Comparison of ENCODE assay signal across 29 cellular contexts in genomic region chr6:52731719-52732118, GRCh38. TPM values are rescaled to one million over a fixed set of nuclear protein-coding genes. Genes with fewer than 3 reads are reported as not detected.
A peak's percentile ranks its signal among the peaks of the same experiment; 100 is the strongest.
DNase-seq lines count a peak whose midpoint lies in the region; ATAC-seq and TF ChIP-seq lines count a peak whose summit lies in the region.
"Had no signal": no experiment of that assay in that cellular context is flagged by ENCODE, and none has a peak within 500 bp of the region (broad histone marks: within the 10 kb centered on the region; RNA-seq: fewer than 3 reads in every experiment).

No MANE protein-coding gene starts in this region.

- H3K27me3 Mint-ChIP-seq in stimulated activated memory B cell treated with anti-CD40 and anti-IgM and Interleukin-4, amounts not matched to agents 10 μg/mL and 1 μg/mL and 100 μg/mL, for 72 hours, result no peaks in the 10 kb centered on the region
- H3K27me3 Mint-ChIP-seq: stimulated activated naive CD8-positive, alpha-beta T cell treated with anti-CD3 and anti-CD28 coated beads, Interleukin-15, amount 100 ng/mL, for 72 hours had no signal

- no peaks in the 10 kb centered on the region for H3K9me3 Mint-ChIP-seq in stimulated activated memory B cell treated with anti-CD40 and anti-IgM and Interleukin-4, amounts not matched to agents 10 μg/mL and 1 μg/mL and 100 μg/mL, for 72 hours
- H3K9me3 Mint-ChIP-seq: CD4-positive, alpha-beta memory T cell; stimulated activated naive CD8-positive, alpha-beta T cell treated with anti-CD3 and anti-CD28 coated beads, Interleukin-15, amount 100 ng/mL, for 72 hours had no signal

- no peak for TF ChIP-seq CTCF in epithelial cell of esophagus (IDR thresholded peaks at IDR 0.05; ENCODE audit: insufficient read depth, low read depth, low read length, missing control alignments)

- no peak overlapping the region for H3K9ac ChIP-seq in mesenchymal stem cell (ENCODE audit: low read length)

- H3K4me2 ChIP-seq in mesenchymal stem cell (ENCODE audit: low read length, poor library complexity, severe bottlenecking), result no peak overlapping the region

- H3K36me3 ChIP-seq in mesenchymal stem cell (ENCODE audit: control insufficient read depth in 1 of 2, insufficient read depth in 2 of 2, low read depth in 1 of 2, low read length in 2 of 2), result no peaks in the 10 kb centered on the region
- H3K36me3 ChIP-seq: cardiac muscle cell, gastroesophageal sphincter, uterus had no signal

- DNase-seq in NCI-H1436 (lab: John Stamatoyannopoulos, UW), result peak; percentile 29
- no peak for DNase-seq in NCI-H1436 treated with DMSO at 0.1 percent for 48 hours (lab: John Stamatoyannopoulos, UW)
- DNase-seq in NCI-H69 (lab: John Stamatoyannopoulos, UW), result peak; percentile 11
- DNase-seq in epithelial cell of esophagus (ENCODE audit: low read depth), result peak; percentile 59
- no peak for DNase-seq in NCI-H1092 (lab: John Stamatoyannopoulos, UW)
- no peak for DNase-seq in mesenchymal stem cell
- DNase-seq: 8988T; activated CD4-positive, alpha-beta T cell treated with anti-CD3 and anti-CD28 coated beads, Interleukin-2, amount 50 U/mL, for 48 hours; activated naive CD4-positive, alpha-beta T cell treated with anti-CD3 and anti-CD28 coated beads, Interleukin-2, amount 50 U/mL, for 16 hours; amniotic stem cell; CD4-positive, alpha-beta memory T cell; EL; H7; hippocampal formation; KG1; left ventricle myocardium superior; MM.1S; NCI-H1417; NCI-H2171; NCI-H748 treated with DMSO at 0.1 percent for 48 hours; occipital lobe; RPMI8226; stimulated activated naive CD8-positive, alpha-beta T cell treated with anti-CD3 and anti-CD28 coated beads, Interleukin-15, amount 100 ng/mL, for 72 hours; T-helper 1 cell; uterus had no signal

- no peak overlapping the region for H3K23ac ChIP-seq in mesenchymal stem cell (ENCODE audit: low read length in 2 of 2)

- WGBS in mesenchymal stem cell, result 58% methylated on average over 6 of the region's 6 CpGs

- H3K4me1 ChIP-seq in mesenchymal stem cell (ENCODE audit: control insufficient read depth, insufficient read depth, low read depth, low read length), result no peaks in the 10 kb centered on the region
- H3K4me1 ChIP-seq: gastroesophageal sphincter, uterus had no signal

- no peak overlapping the region for H3K27ac ChIP-seq in mesenchymal stem cell (ENCODE audit: low read length, poor library complexity, severe bottlenecking)
- H3K27ac ChIP-seq: cardiac muscle cell, gastroesophageal sphincter, uterus had no signal

- H3K14ac ChIP-seq in mesenchymal stem cell (ENCODE audit: low read length in 2 of 2), result no peak overlapping the region

- H3K4me3 Mint-ChIP-seq in stimulated activated memory B cell treated with anti-CD40 and anti-IgM and Interleukin-4, amounts not matched to agents 10 μg/mL and 1 μg/mL and 100 μg/mL, for 72 hours, result no peak overlapping the region
- H3K4me3 Mint-ChIP-seq: CD4-positive, alpha-beta memory T cell; stimulated activated naive CD8-positive, alpha-beta T cell treated with anti-CD3 and anti-CD28 coated beads, Interleukin-15, amount 100 ng/mL, for 72 hours had no signal

- no peak overlapping the region for H3K27ac Mint-ChIP-seq in stimulated activated memory B cell treated with anti-CD40 and anti-IgM and Interleukin-4, amounts not matched to agents 10 μg/mL and 1 μg/mL and 100 μg/mL, for 72 hours
- H3K27ac Mint-ChIP-seq: CD4-positive, alpha-beta memory T cell; stimulated activated naive CD8-positive, alpha-beta T cell treated with anti-CD3 and anti-CD28 coated beads, Interleukin-15, amount 100 ng/mL, for 72 hours had no signal

- H2BK15ac ChIP-seq in mesenchymal stem cell (ENCODE audit: low read depth, poor library complexity, severe bottlenecking), result no peak overlapping the region

- H3K27me3 ChIP-seq in mesenchymal stem cell (ENCODE audit: control insufficient read depth in 1 of 2, insufficient read depth in 1 of 2, low read length in 2 of 2), result peaks cover 0 to 2% of the 10 kb centered on the region in 2 experiments
- H3K27me3 ChIP-seq: cardiac muscle cell, gastroesophageal sphincter, uterus had no signal

- no peak overlapping the region for H2BK120ac ChIP-seq in mesenchymal stem cell (ENCODE audit: low read depth, low read length)

- no peak overlapping the region for H4K8ac ChIP-seq in mesenchymal stem cell (ENCODE audit: low read length)

- no peaks in the 10 kb centered on the region for H3K9me3 ChIP-seq in mesenchymal stem cell (ENCODE audit: control insufficient read depth, low read length)
- H3K9me3 ChIP-seq: gastroesophageal sphincter, uterus had no signal

- peak; percentile 14 for ATAC-seq in stimulated activated memory B cell treated with anti-CD40 and anti-IgM and Interleukin-4, amounts not matched to agents 10 μg/mL and 1 μg/mL and 100 μg/mL, for 72 hours
- no peak for ATAC-seq in HG03442 (IDR thresholded peaks at IDR 0.05; ENCODE audit: unreplicated experiment)
- ATAC-seq: gastroesophageal sphincter; left ventricle myocardium superior; stimulated activated naive CD8-positive, alpha-beta T cell treated with anti-CD3 and anti-CD28 coated beads, Interleukin-15, amount 100 ng/mL, for 72 hours had no signal

- H2AK5ac ChIP-seq in mesenchymal stem cell (ENCODE audit: low read length, severe bottlenecking), result no peak overlapping the region

- no peaks in the 10 kb centered on the region for H3K79me1 ChIP-seq in mesenchymal stem cell (replicated peaks; ENCODE audit: low read length, poor library complexity, severe bottlenecking)

- no peak overlapping the region for H3K18ac ChIP-seq in mesenchymal stem cell (ENCODE audit: low read depth in 1 of 2, low read length in 2 of 2)

- no peak overlapping the region for H2BK12ac ChIP-seq in mesenchymal stem cell (ENCODE audit: low read length in 2 of 2)

- H3K4me3 ChIP-seq in epithelial cell of esophagus (ENCODE audit: low read length), result no peak overlapping the region
- no peak overlapping the region for H3K4me3 ChIP-seq in mesenchymal stem cell (ENCODE audit: insufficient read depth in 1 of 2, low read depth in 1 of 2, low read length in 2 of 2)
- H3K4me3 ChIP-seq: cardiac muscle cell, gastroesophageal sphincter, uterus had no signal

- H3K4ac ChIP-seq in mesenchymal stem cell (ENCODE audit: low read depth in 1 of 2, low read length in 2 of 2), result no peak overlapping the region

- no peaks in the 10 kb centered on the region for H3K4me1 Mint-ChIP-seq in stimulated activated memory B cell treated with anti-CD40 and anti-IgM and Interleukin-4, amounts not matched to agents 10 μg/mL and 1 μg/mL and 100 μg/mL, for 72 hours
- H3K4me1 Mint-ChIP-seq: CD4-positive, alpha-beta memory T cell; stimulated activated naive CD8-positive, alpha-beta T cell treated with anti-CD3 and anti-CD28 coated beads, Interleukin-15, amount 100 ng/mL, for 72 hours had no signal

- no peaks in the 10 kb centered on the region for H3K36me3 Mint-ChIP-seq in stimulated activated memory B cell treated with anti-CD40 and anti-IgM and Interleukin-4, amounts not matched to agents 10 μg/mL and 1 μg/mL and 100 μg/mL, for 72 hours
- H3K36me3 Mint-ChIP-seq: CD4-positive, alpha-beta memory T cell had no signal

- no peak overlapping the region for H2BK5ac ChIP-seq in mesenchymal stem cell (ENCODE audit: low read depth, low read length, poor library complexity, severe bottlenecking)

- no peak overlapping the region for H2AFZ ChIP-seq in mesenchymal stem cell (ENCODE audit: low read depth, low read length)

- H4K91ac ChIP-seq in mesenchymal stem cell (ENCODE audit: low read length), result no peak overlapping the region

RNA-seq across cellular contexts. Expression of gene GSTA2, which starts 31.6 kb away (rescaled TPM):
- not detected for polyA plus RNA-seq in mesenchymal stem cell (2013, experiment 1 of 2)
- polyA plus RNA-seq in mesenchymal stem cell (2013, experiment 2 of 2), result not detected
- polyA plus RNA-seq: CD4-positive, alpha-beta memory T cell had no signal

Comparison
In these comparisons a context has a peak if more than half of its experiments do, and no peak if none do; other contexts are left out.
1. DNase-seq: peak in NCI-H1436 (single experiment), NCI-H69 (single experiment) and epithelial cell of esophagus (single experiment); none in NCI-H1436 treated with DMSO at 0.1 percent for 48 hours (single experiment), NCI-H1092 (single experiment) and mesenchymal stem cell (single experiment).